ENCODE assay signal across 26 cellular contexts in genomic region chr10:1841759-1842158, GRCh38.
"Had no signal": no experiment of that assay in that cellular context is flagged by ENCODE, and none has a peak within 500 bp of the region (broad histone marks: within the 10 kb centered on the region; RNA-seq: fewer than 3 reads in every experiment).

No MANE protein-coding gene starts in this region.

- H3K27ac Mint-ChIP-seq: mesothelial cell of epicardium; naive B cell; natural killer cell treated with Interleukin-12 subunit alpha and Interleukin-12 subunit beta and Interleukin-15 and Interleukin-18, amount 100 ng/mL, for 72 hours; stimulated activated effector memory CD8-positive, alpha-beta T cell treated with anti-CD3 and anti-CD28 coated beads, Interleukin-12 subunit alpha, Interleukin-12 subunit beta, amount 100 ng/mL, for 72 hours had no signal

- H3K4me1 Mint-ChIP-seq: mesothelial cell of epicardium; naive B cell; stimulated activated effector memory CD8-positive, alpha-beta T cell treated with anti-CD3 and anti-CD28 coated beads, Interleukin-12 subunit alpha, Interleukin-12 subunit beta, amount 100 ng/mL, for 72 hours had no signal

- H3K4me1 ChIP-seq: heart right ventricle, left ventricle myocardium inferior, pancreas, prostate gland, sigmoid colon, spleen, stomach, testis, thyroid gland, transverse colon, upper lobe of right lung had no signal

- H3K27me3 ChIP-seq: hepatocyte, pancreas, sigmoid colon, spleen, stomach, testis, thyroid gland, transverse colon, upper lobe of right lung had no signal

- H2AFZ ChIP-seq: hepatocyte had no signal

- H3K36me3 ChIP-seq: heart right ventricle, left ventricle myocardium inferior, pancreas, prostate gland, sigmoid colon, spleen, stomach, thyroid gland, transverse colon, upper lobe of right lung had no signal

- H3K4me2 ChIP-seq: hepatocyte had no signal

- H3K4me3 ChIP-seq: heart right ventricle, hepatocyte, left ventricle myocardium inferior, lung, pancreas, prostate gland, sigmoid colon, spleen, stomach, testis, thyroid gland, transverse colon, upper lobe of right lung had no signal

- ATAC-seq: heart right ventricle; natural killer cell treated with Interleukin-12 subunit alpha and Interleukin-12 subunit beta and Interleukin-15 and Interleukin-18, amount 100 ng/mL, for 72 hours; pancreas; right cardiac atrium; stimulated activated effector memory CD8-positive, alpha-beta T cell treated with anti-CD3 and anti-CD28 coated beads, Interleukin-12 subunit alpha, Interleukin-12 subunit beta, amount 100 ng/mL, for 72 hours; upper lobe of right lung had no signal

- H3K79me2 ChIP-seq: hepatocyte had no signal

- DNase-seq: heart right ventricle; islet precursor cell; left ventricle myocardium inferior; mesendoderm; naive B cell; nucleus accumbens; pancreas; posterior cingulate gyrus; retina; right cardiac atrium; sigmoid colon; small intestine; spleen; stimulated activated CD4-positive, alpha-beta T cell treated with anti-CD3 and anti-CD28 coated beads, Interleukin-4, amount 100 ng/mL, for 24 hours; stimulated activated naive CD4-positive, alpha-beta T cell; stomach; testis; thyroid gland; transverse colon; upper lobe of right lung had no signal

- H3K9me3 ChIP-seq: heart right ventricle, left ventricle myocardium inferior, pancreas, prostate gland, sigmoid colon, spleen, stomach, testis, thyroid gland, transverse colon, upper lobe of right lung had no signal

- H3K4me3 Mint-ChIP-seq: mesothelial cell of epicardium; naive B cell; natural killer cell treated with Interleukin-12 subunit alpha and Interleukin-12 subunit beta and Interleukin-15 and Interleukin-18, amount 100 ng/mL, for 72 hours; stimulated activated effector memory CD8-positive, alpha-beta T cell treated with anti-CD3 and anti-CD28 coated beads, Interleukin-12 subunit alpha, Interleukin-12 subunit beta, amount 100 ng/mL, for 72 hours had no signal

- H3K27ac ChIP-seq: heart right ventricle, hepatocyte, left ventricle myocardium inferior, pancreas, prostate gland, sigmoid colon, spleen, stomach, testis, thyroid gland, transverse colon, upper lobe of right lung had no signal

- H3K36me3 Mint-ChIP-seq: mesothelial cell of epicardium; naive B cell; natural killer cell treated with Interleukin-12 subunit alpha and Interleukin-12 subunit beta and Interleukin-15 and Interleukin-18, amount 100 ng/mL, for 72 hours; stimulated activated effector memory CD8-positive, alpha-beta T cell treated with anti-CD3 and anti-CD28 coated beads, Interleukin-12 subunit alpha, Interleukin-12 subunit beta, amount 100 ng/mL, for 72 hours had no signal

- H3K9me3 Mint-ChIP-seq: mesothelial cell of epicardium; stimulated activated effector memory CD8-positive, alpha-beta T cell treated with anti-CD3 and anti-CD28 coated beads, Interleukin-12 subunit alpha, Interleukin-12 subunit beta, amount 100 ng/mL, for 72 hours had no signal
